ENCODE assay signal across 19 cellular contexts in the genomic region with DNA sequence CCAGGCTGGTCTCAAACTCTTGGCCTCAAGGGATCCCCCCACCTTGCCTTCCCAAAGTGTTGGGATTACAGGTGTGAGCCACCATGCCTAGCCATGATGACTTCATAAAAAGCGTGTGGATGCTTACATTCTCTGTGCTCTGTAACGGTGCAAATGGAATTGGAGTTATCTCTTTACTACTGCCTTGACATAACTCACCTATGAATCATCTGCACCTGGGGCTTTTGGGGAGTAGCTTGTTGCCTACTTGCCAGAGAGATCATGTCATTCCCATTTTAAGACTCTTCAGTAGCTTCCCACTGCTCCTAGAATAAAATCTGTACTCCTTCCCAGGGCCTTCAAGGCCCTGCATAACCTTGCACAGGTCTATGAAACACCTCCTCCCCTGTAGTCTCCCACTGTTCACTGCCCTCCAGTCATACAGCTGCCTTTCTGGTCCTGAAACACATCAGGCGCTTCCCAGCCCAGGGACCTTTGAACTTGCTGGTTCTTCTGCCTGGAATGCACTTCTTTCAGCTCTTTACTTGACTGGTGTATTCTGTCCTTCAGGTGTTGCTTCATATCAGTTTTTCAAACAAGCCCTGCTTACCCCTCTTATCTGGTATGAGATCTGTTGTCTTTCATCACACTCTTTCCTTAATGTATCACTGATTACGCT. TPM values are rescaled to one million over a fixed set of nuclear protein-coding genes. Genes with fewer than 3 reads are reported as not detected.
DNase-seq lines count a peak whose midpoint lies in the region; ATAC-seq and TF ChIP-seq lines count a peak whose summit lies in the region.
"Had no signal": no experiment of that assay in that cellular context is flagged by ENCODE, and none has a peak within 500 bp of the region (broad histone marks: within the 10 kb centered on the region; RNA-seq: fewer than 3 reads in every experiment).

No MANE protein-coding gene starts in this region.

- H3K4me1 ChIP-seq in Caco-2, result peaks cover 30% of the 10 kb centered on the region
- H3K4me1 ChIP-seq in mammary epithelial cell (ENCODE audit: insufficient read depth, low read length), result peaks cover 9% of the 10 kb centered on the region
- H3K4me1 ChIP-seq in tibial artery, result no peaks in the 10 kb centered on the region
- H3K4me1 ChIP-seq: BLaER1 treated with 17β-estradiol and CSF1 and Interleukin-3, amounts not matched to agents 10 nM and 100 nM had no signal

- 0 out of 2 replicates have a peak, but pooled peaks cover 7% of the 10 kb centered on the region for H3K9me3 ChIP-seq in Caco-2
- H3K9me3 ChIP-seq in mammary epithelial cell (replicated peaks; ENCODE audit: insufficient read depth, low read length), result no peaks in the 10 kb centered on the region
- no peaks in the 10 kb centered on the region for H3K9me3 ChIP-seq in tibial artery

- H3K9me3 Mint-ChIP-seq in Caco-2 (ENCODE audit: unreplicated experiment), result peaks cover 9% of the 10 kb centered on the region
- no peaks in the 10 kb centered on the region for H3K9me3 Mint-ChIP-seq in activated T-helper 2 cell treated with anti-CD3 and anti-CD28 coated beads, Interferon-gamma antibody, Interleukin-2, Interleukin-4, amounts not matched to agents 10 μg/mL and 5 μg/mL and 100 μg/mL, durations not matched to agents 14 hours and 24 hours and 36 hours
- H3K9me3 Mint-ChIP-seq: HFFc6 had no signal

- H3K4me2 ChIP-seq in mammary epithelial cell (ENCODE audit: insufficient read depth, low read depth, low read length), result no peak overlapping the region
- H3K4me2 ChIP-seq: BLaER1 treated with 17β-estradiol and CSF1 and Interleukin-3, amounts not matched to agents 10 nM and 100 nM had no signal

- in situ Hi-C loops in mammary epithelial cell (cut with MboI; ENCODE audit: low sequenced_read_pairs in 2 of 2), result no loop called here

- H3K27me3 Mint-ChIP-seq in Caco-2 (ENCODE audit: insufficient read depth, unreplicated experiment), result no peaks in the 10 kb centered on the region
- H3K27me3 Mint-ChIP-seq in activated T-helper 2 cell treated with anti-CD3 and anti-CD28 coated beads, Interferon-gamma antibody, Interleukin-2, Interleukin-4, amounts not matched to agents 10 μg/mL and 5 μg/mL and 100 μg/mL, durations not matched to agents 14 hours and 24 hours and 36 hours (ENCODE audit: low read depth), result peaks cover 29% of the 10 kb centered on the region

- peak overlapping the region; percentile 30 for H3K4me3 Mint-ChIP-seq in Caco-2 (ENCODE audit: unreplicated experiment)
- no peak overlapping the region for H3K4me3 Mint-ChIP-seq in activated T-helper 2 cell treated with anti-CD3 and anti-CD28 coated beads, Interferon-gamma antibody, Interleukin-2, Interleukin-4, amounts not matched to agents 10 μg/mL and 5 μg/mL and 100 μg/mL, durations not matched to agents 14 hours and 24 hours and 36 hours (ENCODE audit: low read depth)
- H3K4me3 Mint-ChIP-seq: HFFc6 had no signal

- peak overlapping the region; percentile 85 for H3K27ac Mint-ChIP-seq in Caco-2 (ENCODE audit: unreplicated experiment)
- no peak overlapping the region for H3K27ac Mint-ChIP-seq in activated T-helper 2 cell treated with anti-CD3 and anti-CD28 coated beads, Interferon-gamma antibody, Interleukin-2, Interleukin-4, amounts not matched to agents 10 μg/mL and 5 μg/mL and 100 μg/mL, durations not matched to agents 14 hours and 24 hours and 36 hours
- H3K27ac Mint-ChIP-seq: HFFc6 had no signal

- no peak overlapping the region for H3K27ac ChIP-seq in mammary epithelial cell (ENCODE audit: insufficient read depth, low read depth, low read length)
- no peak overlapping the region for H3K27ac ChIP-seq in tibial artery
- H3K27ac ChIP-seq: BLaER1 treated with 17β-estradiol and CSF1 and Interleukin-3, amounts not matched to agents 10 nM and 100 nM; HL-60 had no signal

- no peak overlapping the region for H2AFZ ChIP-seq in mammary epithelial cell (ENCODE audit: low read depth, low read length)

- TF ChIP-seq CTCF in Caco-2 (IDR thresholded peaks at IDR 0.05; ENCODE audit: insufficient read depth in 1 of 2, low read depth in 1 of 2, low read length in 1 of 2, severe bottlenecking in 1 of 2, unreplicated experiment in 1 of 2), result no peak
- TF ChIP-seq CTCF in mammary epithelial cell (conservative IDR thresholded peaks at IDR 0.05 in 1 of 2, IDR thresholded peaks at IDR 0.05 in 1 of 2; ENCODE audit: extremely low read depth in 1 of 2, insufficient read depth in 1 of 2, low read depth in 1 of 2, low read length in 2 of 2), result no peak
- no peak for TF ChIP-seq CTCF in tibial artery (IDR thresholded peaks at IDR 0.05)

- no TSS peak for BruUV-seq in Caco-2 (replicated peaks; lab: Mats Ljungman, UMichigan)
- BruUV-seq in mammary epithelial cell (replicated peaks; lab: Mats Ljungman, UMichigan), result no TSS peak

- no peak overlapping the region for H3K4me3 ChIP-seq in Caco-2 (ENCODE audit: low read depth, low read length)
- no peak overlapping the region for H3K4me3 ChIP-seq in mammary epithelial cell (replicated peaks in 1 of 3; ENCODE audit: insufficient read depth in 1 of 3, low read depth in 2 of 3, low read length in 3 of 3)
- no peak overlapping the region for H3K4me3 ChIP-seq in tibial artery
- H3K4me3 ChIP-seq: BLaER1 treated with 17β-estradiol and CSF1 and Interleukin-3, amounts not matched to agents 10 nM and 100 nM had no signal

- dilution Hi-C loops in mammary epithelial cell (cut with HindIII; ENCODE audit: low sequenced_read_pairs), result loop anchor here (5.0 kb wide), 2 partner anchors 84 to 101 kb away; no protein-coding TSS in a partner anchor

- peaks cover 50% of the 10 kb centered on the region for H3K4me1 Mint-ChIP-seq in Caco-2 (ENCODE audit: low read depth, unreplicated experiment)
- no peaks in the 10 kb centered on the region for H3K4me1 Mint-ChIP-seq in activated T-helper 2 cell treated with anti-CD3 and anti-CD28 coated beads, Interferon-gamma antibody, Interleukin-2, Interleukin-4, amounts not matched to agents 10 μg/mL and 5 μg/mL and 100 μg/mL, durations not matched to agents 14 hours and 24 hours and 36 hours (ENCODE audit: low read depth)

- no peaks in the 10 kb centered on the region for H4K20me1 ChIP-seq in mammary epithelial cell (ENCODE audit: insufficient read depth, low read length)
- H4K20me1 ChIP-seq: BLaER1 treated with 17β-estradiol and CSF1 and Interleukin-3, amounts not matched to agents 10 nM and 100 nM had no signal

- H3K79me2 ChIP-seq in mammary epithelial cell (ENCODE audit: insufficient read depth, low read length), result no peaks in the 10 kb centered on the region

- peaks cover 14% of the 10 kb centered on the region for H3K36me3 Mint-ChIP-seq in Caco-2 (ENCODE audit: insufficient read depth, unreplicated experiment)
- no peaks in the 10 kb centered on the region for H3K36me3 Mint-ChIP-seq in activated T-helper 2 cell treated with anti-CD3 and anti-CD28 coated beads, Interferon-gamma antibody, Interleukin-2, Interleukin-4, amounts not matched to agents 10 μg/mL and 5 μg/mL and 100 μg/mL, durations not matched to agents 14 hours and 24 hours and 36 hours (ENCODE audit: low read depth)

- CTCF ChIA-PET in Caco-2 (lab: Charles Lee), result interaction anchor here (0.5 to 1.6 kb wide), 14 partner anchors 8 to 121 kb away, joined by 3 to 9 read pairs (median 5); partner anchors contain the start of gene DGAT2
- CTCF ChIA-PET in mammary epithelial cell (lab: Charles Lee; ENCODE audit: low non-redundant PET), result no interaction called here

- peak; percentile 93 to 96 for DNase-seq in Caco-2
- peak; percentile 82 for DNase-seq in NCI-H226
- peak; percentile 74 for DNase-seq in mammary epithelial cell
- peak; percentile 65 for DNase-seq in kidney tubule cell (ENCODE audit: low spot score)
- no peak for DNase-seq in germinal center (ENCODE audit: low spot score)
- no peak for DNase-seq in activated T-helper 2 cell treated with anti-CD3 and anti-CD28 coated beads, Interferon-gamma antibody, Interleukin-2, Interleukin-4, amounts not matched to agents 10 μg/mL and 5 μg/mL and 100 μg/mL, durations not matched to agents 14 hours and 24 hours and 36 hours (ENCODE audit: low spot score)
- no peak for DNase-seq in tibial artery
- DNase-seq: DMS79 treated with DMSO at 0.1 percent for 48 hours, H7, HFFc6, NCI-H1694 treated with DMSO at 0.1 percent for 48 hours, NCI-H510A treated with DMSO at 0.1 percent for 48 hours, NCI-H82 had no signal

- intact Hi-C loops in Caco-2 (cut with micrococcal nuclease; ENCODE audit: unreplicated experiment), result loop anchor here (1.0 kb wide), 7 partner anchors 30 to 101 kb away; partner anchors contain the start of gene DGAT2
- intact Hi-C loops in mammary epithelial cell (cut with micrococcal nuclease), result no loop called here
- intact Hi-C loops in activated T-helper 2 cell treated with anti-CD3 and anti-CD28 coated beads, Interferon-gamma antibody, Interleukin-2, Interleukin-4, amounts not matched to agents 10 μg/mL and 5 μg/mL and 100 μg/mL, durations not matched to agents 14 hours and 24 hours and 36 hours (cut with micrococcal nuclease), result no loop called here
- intact Hi-C loops in tibial artery (cut with DNase I; ENCODE audit: low total_unique reads), result no loop called here

- H3K36me3 ChIP-seq in Caco-2 (ENCODE audit: control insufficient read depth, insufficient read depth, low read length), result no peaks in the 10 kb centered on the region
- no peaks in the 10 kb centered on the region for H3K36me3 ChIP-seq in mammary epithelial cell (ENCODE audit: insufficient read depth, low read length)
- no peaks in the 10 kb centered on the region for H3K36me3 ChIP-seq in tibial artery
- H3K36me3 ChIP-seq: BLaER1 treated with 17β-estradiol and CSF1 and Interleukin-3, amounts not matched to agents 10 nM and 100 nM had no signal

- no peak overlapping the region for H3K9ac ChIP-seq in mammary epithelial cell (ENCODE audit: insufficient read depth, low read length)
- H3K9ac ChIP-seq: BLaER1 treated with 17β-estradiol and CSF1 and Interleukin-3, amounts not matched to agents 10 nM and 100 nM had no signal

- 33% methylated on average over 3 of the region's 4 CpGs for WGBS in mammary epithelial cell (ENCODE audit: low coverage, missing lambda C conversion rate)

- no peaks in the 10 kb centered on the region for H3K27me3 ChIP-seq in Caco-2 (replicated peaks; ENCODE audit: control insufficient read depth, insufficient read depth, low read length)
- no peaks in the 10 kb centered on the region for H3K27me3 ChIP-seq in mammary epithelial cell (ENCODE audit: insufficient read depth, low read length)
- peaks cover 0 to 15% of the 10 kb centered on the region in 2 donors for H3K27me3 ChIP-seq in tibial artery
- H3K27me3 ChIP-seq: BLaER1 treated with 17β-estradiol and CSF1 and Interleukin-3, amounts not matched to agents 10 nM and 100 nM had no signal

- POLR2A ChIA-PET in Caco-2 (lab: Charles Lee), result interaction anchor here (0.6 to 1.5 kb wide), 3 partner anchors 29 to 135 kb away, joined by 4 to 10 read pairs (median 6); partner anchors contain the start of gene MAP6

- ATAC-seq in HG03460 (IDR thresholded peaks at IDR 0.05; ENCODE audit: unreplicated experiment), result no peak
- ATAC-seq: Right ventricle myocardium inferior had no signal

RNA-seq across cellular contexts. Expression of gene MOGAT2, which starts 19.6 kb away (rescaled TPM):
- total RNA-seq in Caco-2 (2022) (0.39 and 0.56 TPM in 2 replicates), mammary epithelial cell (not detected)
- polyA plus RNA-seq in mammary epithelial cell, result not detected
- not detected for polyA minus RNA-seq in mammary epithelial cell
- not detected in 2 replicates for total RNA-seq in activated T-helper 2 cell treated with anti-CD3 and anti-CD28 coated beads, Interferon-gamma antibody, Interleukin-2, Interleukin-4, amounts not matched to agents 10 μg/mL and 5 μg/mL and 100 μg/mL, durations not matched to agents 14 hours and 24 hours and 36 hours
- total RNA-seq: H7, HFFc6, LHCN-M2, SK-MEL-5 had no signal

RNA-seq across cellular contexts. Expression of gene MAP6, which starts 29.2 kb away (rescaled TPM):
- total RNA-seq in Caco-2 (2022), result 22.8 and 27.2 TPM in 2 replicates
- 1 to 10 TPM; 4.3 to 8.8 TPM for total RNA-seq in mammary epithelial cell
- polyA plus RNA-seq in mammary epithelial cell, result 0.87 TPM
- not detected for polyA minus RNA-seq in mammary epithelial cell
- 0.23 TPM in 1 of 2 replicates, not detected in the other for total RNA-seq in activated T-helper 2 cell treated with anti-CD3 and anti-CD28 coated beads, Interferon-gamma antibody, Interleukin-2, Interleukin-4, amounts not matched to agents 10 μg/mL and 5 μg/mL and 100 μg/mL, durations not matched to agents 14 hours and 24 hours and 36 hours
- total RNA-seq: LHCN-M2 had no signal

Comparison
In these comparisons a context has a peak if more than half of its experiments do, and no peak if none do; other contexts are left out.
1. DNase-seq: peak in Caco-2 (2 of 2), NCI-H226 (single experiment), mammary epithelial cell (single experiment) and kidney tubule cell (single experiment); none in germinal center (single experiment), activated T-helper 2 cell treated with anti-CD3 and anti-CD28 coated beads, Interferon-gamma antibody, Interleukin-2, Interleukin-4, amounts not matched to agents 10 μg/mL and 5 μg/mL and 100 μg/mL, durations not matched to agents 14 hours and 24 hours and 36 hours (single experiment) and tibial artery (0 of 2).